Comparison of ENCODE assay signal across 22 cellular contexts in the genomic region with DNA sequence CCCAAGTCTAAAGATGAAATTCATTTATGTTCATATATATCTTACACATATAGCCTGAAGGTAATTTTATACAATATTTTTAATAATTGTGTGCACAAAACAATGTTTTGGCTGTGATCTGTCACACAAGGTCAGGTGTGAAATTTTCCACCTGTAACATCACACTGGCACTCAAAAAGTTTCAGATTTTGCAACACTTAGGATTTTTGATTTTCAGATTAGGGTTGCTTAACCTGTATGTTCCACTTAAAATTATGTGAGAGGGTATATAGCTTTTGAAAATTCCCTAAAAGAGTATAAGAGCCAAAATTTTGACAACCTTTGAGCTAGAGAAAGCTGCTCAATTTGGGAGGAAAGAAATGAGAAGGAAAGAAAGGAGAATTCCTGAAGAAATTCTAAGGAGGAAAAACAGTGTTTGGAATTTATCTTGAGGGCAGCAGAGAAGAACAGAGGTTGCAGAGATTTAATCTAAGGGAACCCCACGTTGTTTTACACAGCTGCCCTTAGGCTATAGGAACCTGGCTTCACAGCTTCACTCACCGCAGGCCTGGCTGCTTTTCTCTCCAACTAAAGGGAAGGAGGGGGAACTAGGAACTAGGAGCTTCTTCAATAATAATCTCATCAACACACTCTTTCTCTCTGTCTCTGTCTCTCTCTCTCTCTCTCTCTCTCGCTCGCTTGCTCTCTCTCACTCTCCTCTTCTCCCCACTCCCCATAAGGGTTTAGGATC. TPM values are rescaled to one million over a fixed set of nuclear protein-coding genes. Genes with fewer than 3 reads are reported as not detected.
DNase-seq lines count a peak whose midpoint lies in the region; ATAC-seq and TF ChIP-seq lines count a peak whose summit lies in the region.
"Had no signal": no experiment of that assay in that cellular context is flagged by ENCODE, and none has a peak within 500 bp of the region (broad histone marks: within the 10 kb centered on the region; RNA-seq: fewer than 3 reads in every experiment).

No MANE protein-coding gene starts in this region.

- no peak overlapping the region for H2AFZ ChIP-seq in PC-9
- no peak overlapping the region for H2AFZ ChIP-seq in smooth muscle cell (ENCODE audit: low read depth)

- peaks cover 89 to 100% of the 10 kb centered on the region in 2 donors for H3K4me1 Mint-ChIP-seq in immature natural killer cell

- TF ChIP-seq CTCF in PC-9 (conservative IDR thresholded peaks at IDR 0.05) = no peak
- TF ChIP-seq CTCF in smooth muscle cell (IDR thresholded peaks at IDR 0.05; ENCODE audit: borderline replicate concordance, insufficient read depth, poor library complexity, severe bottlenecking) = no peak
- no peak for TF ChIP-seq CTCF in mucosa of descending colon (IDR thresholded peaks at IDR 0.05)

- peaks cover 0 to 6% (median 2%) of the 10 kb centered on the region in 3 donors for H3K27me3 Mint-ChIP-seq in immature natural killer cell (ENCODE audit: low read depth in 3 of 3)

- DNase-seq in CD1c-positive myeloid dendritic cell (ENCODE audit: extremely low spot score) (peak; percentile 22), ELR (ENCODE audit: low read depth) (peak; percentile 47), PC-9 (peak; percentile 73 to 94), immature natural killer cell (no peak), GF-D8 (lab: John Stamatoyannopoulos, UW) (no peak), smooth muscle cell (lab: John Stamatoyannopoulos, UW; ENCODE audit: unreplicated experiment) (no peak), cortex of kidney (lab: John Stamatoyannopoulos, UW) (no peak), mucosa of descending colon (no peak)
- DNase-seq: activated naive CD4-positive, alpha-beta T cell treated with Interleukin-2 at 50 U/mL for 16 hours; body of pancreas; heart right ventricle; kidney glomerular epithelial cell; midbrain; NCI-H1105; NCI-H2171; NCI-H82; occipital lobe; right cardiac atrium; SHP77; testis had no signal

- H3K9ac ChIP-seq in smooth muscle cell (ENCODE audit: low read depth) = no peak overlapping the region

- 33% methylated on average over 4 of the region's 4 CpGs for WGBS in smooth muscle cell (ENCODE audit: low lambda C conversion rate)

- CTCF ChIA-PET in PC-9 (lab: Charles Lee) = interaction anchor here (0.6 to 1.2 kb wide), 3 partner anchors 10 to 443 kb away, joined by 3 to 8 read pairs (median 6); no protein-coding TSS in a partner anchor

- peak overlapping the region in 5 of 6 donors; percentile 41 to 56 (median 52) for H3K27ac Mint-ChIP-seq in immature natural killer cell
- H3K27ac Mint-ChIP-seq: T-helper 2 cell treated with Interferon-gamma antibody and Interleukin-4, amounts not matched to agents 5 μg/mL and 100 μg/mL, for 36 hours had no signal

- peaks cover 12% of the 10 kb centered on the region for H4K20me1 ChIP-seq in PC-9 (ENCODE audit: insufficient read depth)
- H4K20me1 ChIP-seq in smooth muscle cell (ENCODE audit: low read depth) = peaks cover 86% of the 10 kb centered on the region

- H3F3A ChIP-seq in PC-9 (ENCODE audit: insufficient read depth, low read depth) (peaks cover 32% of the 10 kb centered on the region), smooth muscle cell (ENCODE audit: low read depth) (no peaks in the 10 kb centered on the region)

- H3K4me2 ChIP-seq in PC-9 = peak overlapping the region; percentile 63
- no peak overlapping the region for H3K4me2 ChIP-seq in smooth muscle cell

- POLR2A ChIA-PET in PC-9 (lab: Charles Lee; ENCODE audit: unreplicated experiment) = interaction anchor here (0.6 to 0.7 kb wide), 4 partner anchors 19 to 752 kb away, joined by 3 to 4 read pairs (median 4); no protein-coding TSS in a partner anchor

- H3K4me3 ChIP-seq in PC-9 (peak overlapping the region; percentile 8; the same call in 1 of the 2 replicates), smooth muscle cell (no peak overlapping the region), mucosa of descending colon (no peak overlapping the region)
- H3K4me3 ChIP-seq: body of pancreas, heart right ventricle, testis had no signal

- H3K27me3 ChIP-seq in PC-9 (ENCODE audit: insufficient read depth, low read depth) (no peaks in the 10 kb centered on the region), smooth muscle cell (ENCODE audit: low read depth) (no peaks in the 10 kb centered on the region)
- H3K27me3 ChIP-seq: body of pancreas, heart right ventricle, testis had no signal

- H3K27ac ChIP-seq in PC-9 (peak overlapping the region; percentile 63), smooth muscle cell (ENCODE audit: low read depth) (no peak overlapping the region)
- H3K27ac ChIP-seq: body of pancreas, heart right ventricle, testis had no signal

- peaks cover 100% of the 10 kb centered on the region for H3K79me2 ChIP-seq in PC-9 (ENCODE audit: low read depth)
- peaks cover 52% of the 10 kb centered on the region for H3K79me2 ChIP-seq in smooth muscle cell (ENCODE audit: low read depth)

- H3K4me1 ChIP-seq in PC-9 (replicated peaks; ENCODE audit: insufficient read depth) = peaks cover 72% of the 10 kb centered on the region
- H3K4me1 ChIP-seq in smooth muscle cell (ENCODE audit: low read depth) = no peaks in the 10 kb centered on the region
- H3K4me1 ChIP-seq in mucosa of descending colon (ENCODE audit: low read depth) = peaks cover 24% of the 10 kb centered on the region
- H3K4me1 ChIP-seq: testis had no signal

- intact Hi-C loops in PC-9 (cut with micrococcal nuclease; ENCODE audit: unreplicated experiment) = loop anchor here (1.0 kb wide), 1 partner anchor 7 kb away; no protein-coding TSS in a partner anchor
- intact Hi-C loops in mucosa of descending colon (cut with DNase I, micrococcal nuclease) = no loop called here

- H3K9me3 Mint-ChIP-seq in immature natural killer cell = no peaks in the 10 kb centered on the region
- H3K9me3 Mint-ChIP-seq: T-helper 2 cell treated with Interferon-gamma antibody and Interleukin-4, amounts not matched to agents 5 μg/mL and 100 μg/mL, for 36 hours had no signal

- no TSS peak for BruUV-seq in PC-9 (replicated peaks; lab: Mats Ljungman, UMichigan)

- H3K9me2 ChIP-seq in PC-9 (ENCODE audit: insufficient read depth) = no peaks in the 10 kb centered on the region

- H3K9me3 ChIP-seq in PC-9 (ENCODE audit: insufficient read depth, low read depth) (no peaks in the 10 kb centered on the region), smooth muscle cell (replicated peaks; ENCODE audit: low read depth) (no peaks in the 10 kb centered on the region), mucosa of descending colon (no peaks in the 10 kb centered on the region)
- H3K9me3 ChIP-seq: body of pancreas, heart right ventricle, testis had no signal

- no peak for ATAC-seq in mucosa of descending colon
- ATAC-seq: body of pancreas, esophagus mucosa, heart right ventricle, right cardiac atrium had no signal

- H3K4me3 Mint-ChIP-seq in immature natural killer cell = no peak overlapping the region
- H3K4me3 Mint-ChIP-seq: T-helper 2 cell treated with Interferon-gamma antibody and Interleukin-4, amounts not matched to agents 5 μg/mL and 100 μg/mL, for 36 hours had no signal

- H3K36me3 ChIP-seq in PC-9 (ENCODE audit: low read depth) (peaks cover 10% of the 10 kb centered on the region), smooth muscle cell (ENCODE audit: low read depth) (no peaks in the 10 kb centered on the region), mucosa of descending colon (ENCODE audit: low read depth) (no peaks in the 10 kb centered on the region)
- H3K36me3 ChIP-seq: heart right ventricle had no signal

- peaks cover 0 to 4% (median 0%) of the 10 kb centered on the region in 3 donors for H3K36me3 Mint-ChIP-seq in immature natural killer cell

RNA-seq across cellular contexts. Expression of a gene that starts 8.5 kb away (rescaled TPM):
- total RNA-seq in PC-9 (2021) (200 and 207 TPM in 2 replicates), smooth muscle cell (25.8 and 26.6 TPM in 2 replicates), mucosa of descending colon (10 to 100 TPM; 57.8 to 83.5 (median 75.2) TPM)
- polyA plus RNA-seq in immature natural killer cell (100 to 1,000 TPM in 1 of 3 donors, 10 to 100 TPM in 2; 54.0 to 119 (median 57.9) TPM), smooth muscle cell (13.4 and 18.3 TPM in 2 replicates)

Comparison
In these comparisons a context has a peak if more than half of its experiments do, and no peak if none do; other contexts are left out.
1. DNase-seq: peak in CD1c-positive myeloid dendritic cell (single experiment), ELR (single experiment) and PC-9 (2 of 2); none in immature natural killer cell (0 of 3), GF-D8 (single experiment), smooth muscle cell (single experiment), cortex of kidney (single experiment) and mucosa of descending colon (0 of 3).